13 cellular contexts compared by ENCODE assay signal in the genomic region with DNA sequence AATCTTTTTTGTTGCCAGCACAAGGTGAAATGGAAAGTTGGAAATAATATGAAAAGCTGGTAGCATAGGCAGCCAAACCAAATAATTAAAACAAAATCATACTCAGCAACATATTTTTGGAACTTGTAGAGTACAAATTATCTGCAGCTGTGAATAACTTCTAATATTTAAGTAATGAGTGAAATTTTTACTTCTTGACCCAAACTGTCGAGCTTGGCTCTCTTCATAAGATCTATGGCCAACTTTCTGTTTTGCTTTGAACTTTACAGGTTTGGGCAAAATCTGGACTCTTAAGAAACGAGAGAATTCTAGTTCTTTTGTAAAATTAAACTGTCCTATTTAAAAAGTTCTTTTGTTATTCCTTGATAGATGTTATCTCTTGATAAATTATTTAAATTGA. TPM values are rescaled to one million over a fixed set of nuclear protein-coding genes. Genes with fewer than 3 reads are reported as not detected.
A peak's percentile ranks its signal among the peaks of the same experiment; 100 is the strongest.
DNase-seq lines count a peak whose midpoint lies in the region; ATAC-seq and TF ChIP-seq lines count a peak whose summit lies in the region.
"Had no signal": no experiment of that assay in that cellular context is flagged by ENCODE, and none has a peak within 500 bp of the region (broad histone marks: within the 10 kb centered on the region; RNA-seq: fewer than 3 reads in every experiment).

No MANE protein-coding gene starts in this region.

- peak overlapping the region; percentile 15 for H3K4me3 ChIP-seq in right cardiac atrium (ENCODE audit: low read length)
- no peak overlapping the region for H3K4me3 ChIP-seq in right atrium auricular region
- no peak overlapping the region for H3K4me3 ChIP-seq in fibroblast of the aortic adventitia (ENCODE audit: low read depth, low read length)
- no peak overlapping the region for H3K4me3 ChIP-seq in osteoblast (ENCODE audit: insufficient read depth, low read length)
- H3K4me3 ChIP-seq: HAP-1 had no signal

- DNase-seq in right cardiac atrium (no peak), right atrium auricular region (ENCODE audit: low spot score) (no peak), fibroblast of the aortic adventitia (ENCODE audit: low read depth) (peak; percentile 33), osteoblast (ENCODE audit: insufficient read length, low spot score, missing footprints) (no peak), iPS-NIHi11 (ENCODE audit: low spot score) (no peak)
- DNase-seq: BE2C; CD4-positive, alpha-beta memory T cell; DMS79 treated with DMSO at 0.1 percent for 48 hours; EL had no signal

- H3K9me3 ChIP-seq in right cardiac atrium (ENCODE audit: control insufficient read depth, low read length) (no peaks in the 10 kb centered on the region), right atrium auricular region (peaks cover 0 to 5% of the 10 kb centered on the region in 2 donors), osteoblast (ENCODE audit: low read depth, low read length) (no peaks in the 10 kb centered on the region)
- H3K9me3 ChIP-seq: BE2C, HAP-1 had no signal

- no peak overlapping the region for H2AFZ ChIP-seq in osteoblast (ENCODE audit: low read length)

- intact Hi-C loops in right cardiac atrium (cut with DNase I), result no loop called here

- no peaks in the 10 kb centered on the region for H3K79me2 ChIP-seq in osteoblast (ENCODE audit: insufficient read depth, low read length)

- H3K4me2 ChIP-seq in osteoblast (ENCODE audit: insufficient read depth, low read length), result peak overlapping the region; percentile 36

- no peaks in the 10 kb centered on the region for H4K20me1 ChIP-seq in osteoblast (ENCODE audit: insufficient read depth, low read length)

- 41% methylated on average over 2 of the region's 2 CpGs for WGBS in right cardiac atrium

- no peaks in the 10 kb centered on the region for H3K36me3 ChIP-seq in right atrium auricular region
- H3K36me3 ChIP-seq in osteoblast (ENCODE audit: insufficient read depth, low read length), result no peaks in the 10 kb centered on the region
- H3K36me3 ChIP-seq: BE2C, HAP-1 had no signal

- no peaks in the 10 kb centered on the region for H3K4me1 ChIP-seq in right cardiac atrium (ENCODE audit: control insufficient read depth, insufficient read depth, low read length)
- no peaks in the 10 kb centered on the region for H3K4me1 ChIP-seq in right atrium auricular region
- H3K4me1 ChIP-seq in osteoblast (ENCODE audit: insufficient read depth, low read length), result no peaks in the 10 kb centered on the region
- H3K4me1 ChIP-seq: BE2C, HAP-1 had no signal

- H3K27ac ChIP-seq in right cardiac atrium (ENCODE audit: low read length) (no peak overlapping the region), right atrium auricular region (peak overlapping the region in 1 of 2 donors; percentile 31), osteoblast (ENCODE audit: low read depth, low read length) (no peak overlapping the region)
- H3K27ac ChIP-seq: C4-2B had no signal

- H3K27me3 ChIP-seq in right cardiac atrium (ENCODE audit: control insufficient read depth, insufficient read depth) (no peaks in the 10 kb centered on the region), right atrium auricular region (no peaks in the 10 kb centered on the region), osteoblast (ENCODE audit: insufficient read depth, low read length) (no peaks in the 10 kb centered on the region)
- H3K27me3 ChIP-seq: BE2C had no signal

- TF ChIP-seq CTCF in right atrium auricular region (IDR thresholded peaks at IDR 0.05) (no peak), fibroblast of the aortic adventitia (IDR thresholded peaks at IDR 0.05; ENCODE audit: insufficient read depth, low read length) (no peak), osteoblast (IDR thresholded peaks at IDR 0.05; ENCODE audit: extremely low read depth, low read depth, low read length) (no peak)

- ATAC-seq in right cardiac atrium (peak in 1 of 2 donors; percentile 19), HG03378 (IDR thresholded peaks at IDR 0.05; ENCODE audit: unreplicated experiment) (no peak), GM21737 (IDR thresholded peaks at IDR 0.05; ENCODE audit: unreplicated experiment) (no peak)

RNA-seq across cellular contexts. Expression of gene CCDC102B, which starts 25.6 kb away (rescaled TPM):
- total RNA-seq in right cardiac atrium, result 10 to 100 TPM in 3 of 4 donors, 1 to 10 TPM in 1; 8.4 to 10.8 (median 10.5) TPM
- 5.8 TPM for polyA plus RNA-seq in right cardiac atrium
- 1 to 10 TPM; 2.5 to 5.9 TPM for total RNA-seq in right atrium auricular region
- 3.1 and 27.8 TPM in 2 replicates for total RNA-seq in fibroblast of the aortic adventitia (ENCODE audit: low replicate concordance)
- 8.8 and 9.4 TPM in 2 replicates for total RNA-seq in osteoblast

RNA-seq across cellular contexts. Expression of gene TMX3, which starts 57.4 kb away (rescaled TPM):
- 10 to 100 TPM; 27.1 to 40.1 (median 29.3) TPM for total RNA-seq in right cardiac atrium
- polyA plus RNA-seq in right cardiac atrium, result 16.5 TPM
- total RNA-seq in right atrium auricular region, result 10 to 100 TPM; 17.7 to 27.6 TPM
- total RNA-seq in fibroblast of the aortic adventitia (ENCODE audit: low replicate concordance), result 80.8 and 93.3 TPM in 2 replicates
- total RNA-seq in osteoblast, result 81.6 and 94.5 TPM in 2 replicates
